25 cellular contexts compared by ENCODE assay signal in genomic region chr10:44468525-44468924, GRCh38.
DNase-seq lines count a peak whose midpoint lies in the region; ATAC-seq, FAIRE-seq and TF ChIP-seq lines count a peak whose summit lies in the region.
"Had no signal": no experiment of that assay in that cellular context is flagged by ENCODE, and none has a peak within 500 bp of the region (broad histone marks: within the 10 kb centered on the region; RNA-seq: fewer than 3 reads in every experiment).

No MANE protein-coding gene starts in this region.

- no peak overlapping the region for H3K27ac ChIP-seq in pancreas
- H3K27ac ChIP-seq: 22Rv1, A549, BLaER1 had no signal

- no peaks in the 10 kb centered on the region for H3K36me3 ChIP-seq in pancreas
- H3K36me3 ChIP-seq: BE2C, BLaER1 had no signal

- no peak for TF ChIP-seq CTCF in pancreas (IDR thresholded peaks at IDR 0.05)

- 83 to 90% methylated on average over 11 of the region's 11 CpGs for WGBS in pancreas, 2 donors

- intact Hi-C loops in pancreas (cut with DNase I): no loop called here

- ATAC-seq in pancreas: no peak
- ATAC-seq: A549, GM12878 had no signal

- H3K27me3 ChIP-seq in pancreas: no peaks in the 10 kb centered on the region
- H3K27me3 ChIP-seq: BE2C, BLaER1 had no signal

- no peaks in the 10 kb centered on the region for H3K4me1 ChIP-seq in pancreas
- H3K4me1 ChIP-seq: A549, BE2C, BLaER1 had no signal

- H3K4me3 ChIP-seq in pancreas: no peak overlapping the region
- H3K4me3 ChIP-seq: A549, BLaER1, GM12878 had no signal

- H3K9me3 ChIP-seq in pancreas: no peaks in the 10 kb centered on the region
- H3K9me3 ChIP-seq: A549, BE2C, BLaER1 had no signal

- no peak for FAIRE-seq in pancreas (lab: Jason Lieb, UNC)
- FAIRE-seq: A549, GM12878, GM12892, GM18507 had no signal

- DNase-seq in NCI-H2171 treated with DMSO at 0.1 percent for 48 hours (lab: John Stamatoyannopoulos, UW) (peak; percentile 23), NCI-H2171 (lab: John Stamatoyannopoulos, UW) (no peak), AG20443 (ENCODE audit: low spot score) (peak; percentile 1), iPS-NIHi7 (ENCODE audit: extremely low spot score) (peak; percentile 6), pancreas (no peak), cerebellar nuclear complex (lab: John Stamatoyannopoulos, UW) (no peak)
- DNase-seq: BE2C; C1 segment of cervical spinal cord; CD4-positive, alpha-beta memory T cell; CD4-positive, CD25-positive, alpha-beta regulatory T cell; CD8-positive, alpha-beta memory T cell; COR-L47; DMS 273 treated with DMSO at 0.1 percent for 48 hours; DMS153; DMS53; DMS79; DND-41; EL; GDM1 had no signal

Comparison
In these comparisons a context has a peak if more than half of its experiments do, and no peak if none do; other contexts are left out.
1. DNase-seq: peak in NCI-H2171 treated with DMSO at 0.1 percent for 48 hours (single experiment), AG20443 (single experiment) and iPS-NIHi7 (single experiment); none in NCI-H2171 (single experiment), pancreas (0 of 6) and cerebellar nuclear complex (0 of 2).